Comparison of ENCODE assay signal across 13 cellular contexts in genomic region chr10:95508730-95509129, GRCh38. TPM values are rescaled to one million over a fixed set of nuclear protein-coding genes. Genes with fewer than 3 reads are reported as not detected.
A peak's percentile ranks its signal among the peaks of the same experiment; 100 is the strongest.
DNase-seq lines count a peak whose midpoint lies in the region; ATAC-seq and TF ChIP-seq lines count a peak whose summit lies in the region.
"Had no signal": no experiment of that assay in that cellular context is flagged by ENCODE, and none has a peak within 500 bp of the region (broad histone marks: within the 10 kb centered on the region; RNA-seq: fewer than 3 reads in every experiment).

No MANE protein-coding gene starts in this region.

- peak in 2 of 4 donors; percentile 62 to 81 for TF ChIP-seq EP300 in sigmoid colon (IDR thresholded peaks at IDR 0.05)

- TF ChIP-seq CTCF in colonic mucosa (IDR thresholded peaks at IDR 0.05) (no peak), sigmoid colon (IDR thresholded peaks at IDR 0.05) (no peak)

- H3K4me1 Mint-ChIP-seq in natural killer cell treated with Interleukin-12 subunit alpha and Interleukin-12 subunit beta and Interleukin-15 and Interleukin-18, amount 100 ng/mL, for 72 hours (ENCODE audit: low read depth in 2 of 2) = no peaks in the 10 kb centered on the region

- intact Hi-C loops in colonic mucosa (cut with DNase I) (no loop called here), sigmoid colon (cut with DNase I) (no loop called here)

- peak overlapping the region; percentile 63 for H3K4me2 ChIP-seq in GM23248 (ENCODE audit: unreplicated experiment)

- H3K36me3 Mint-ChIP-seq in natural killer cell treated with Interleukin-12 subunit alpha and Interleukin-12 subunit beta and Interleukin-15 and Interleukin-18, amount 100 ng/mL, for 72 hours = no peaks in the 10 kb centered on the region

- peaks cover 22% of the 10 kb centered on the region for H3K4me1 ChIP-seq in GM23248 (ENCODE audit: insufficient read depth)
- H3K4me1 ChIP-seq in colonic mucosa = no peaks in the 10 kb centered on the region
- H3K4me1 ChIP-seq in sigmoid colon = peaks cover 0 to 99% (median 96%) of the 10 kb centered on the region in 4 donors

- peak; percentile 71 for DNase-seq in GM23248
- no peak for DNase-seq in colonic mucosa
- DNase-seq in sigmoid colon = no peak
- no peak for DNase-seq in HK-2 (ENCODE audit: unreplicated experiment)
- no peak for DNase-seq in natural killer cell treated with Interleukin-12 subunit alpha and Interleukin-12 subunit beta and Interleukin-15 and Interleukin-18, amount 100 ng/mL, for 72 hours (ENCODE audit: low spot score)
- DNase-seq: activated CD4-positive, CD25-positive, alpha-beta regulatory T cell; MM.1S; NCI-H510A; SHP77 had no signal

- H3K9me2 ChIP-seq in GM23248 (ENCODE audit: insufficient read depth) = no peaks in the 10 kb centered on the region

- H3F3A ChIP-seq in GM23248 (ENCODE audit: insufficient read depth) = peaks cover 7% of the 10 kb centered on the region; the same call in 1 of the 2 replicates

- in situ Hi-C loops in GM23248 (cut with MboI) = no loop called here

- H3K9me3 Mint-ChIP-seq in natural killer cell treated with Interleukin-12 subunit alpha and Interleukin-12 subunit beta and Interleukin-15 and Interleukin-18, amount 100 ng/mL, for 72 hours = no peaks in the 10 kb centered on the region
- H3K9me3 Mint-ChIP-seq: dendritic cell treated with granulocyte-macrophage colony-stimulating factor and Interleukin-4, amounts not matched to agents 40 ng/mL and 50 ng/mL, for 4 days had no signal

- H3K79me2 ChIP-seq in GM23248 (ENCODE audit: insufficient read depth) = no peaks in the 10 kb centered on the region

- no peaks in the 10 kb centered on the region for H3K27me3 ChIP-seq in GM23248 (replicated peaks; ENCODE audit: insufficient read depth)
- H3K27me3 ChIP-seq in colonic mucosa = no peaks in the 10 kb centered on the region
- H3K27me3 ChIP-seq in layer of hippocampus (ENCODE audit: control insufficient read depth, insufficient read depth, low read length) = no peaks in the 10 kb centered on the region
- no peaks in the 10 kb centered on the region for H3K27me3 ChIP-seq in sigmoid colon

- H3K27ac ChIP-seq in GM23248 (peak overlapping the region; percentile 51), colonic mucosa (peak overlapping the region; percentile 39), layer of hippocampus (ENCODE audit: low read depth, low read length) (peak overlapping the region; percentile 64), sigmoid colon (peak overlapping the region; percentile 93 to 98 (median 96))

- H3K9ac ChIP-seq in GM23248 (peak overlapping the region; percentile 28; the same call in 1 of the 2 replicates), colonic mucosa (ENCODE audit: low read depth in 2 of 2, low read length in 2 of 2) (no peak overlapping the region)

- peaks cover 8 to 13% of the 10 kb centered on the region in 2 donors for H3K27me3 Mint-ChIP-seq in natural killer cell treated with Interleukin-12 subunit alpha and Interleukin-12 subunit beta and Interleukin-15 and Interleukin-18, amount 100 ng/mL, for 72 hours
- H3K27me3 Mint-ChIP-seq: dendritic cell treated with granulocyte-macrophage colony-stimulating factor and Interleukin-4, amounts not matched to agents 40 ng/mL and 50 ng/mL, for 4 days had no signal

- H3K36me3 ChIP-seq in GM23248 (ENCODE audit: low read depth) = no peaks in the 10 kb centered on the region
- H3K36me3 ChIP-seq in colonic mucosa = no peaks in the 10 kb centered on the region
- no peaks in the 10 kb centered on the region for H3K36me3 ChIP-seq in sigmoid colon

- 0 to 3% methylated on average over 3 of the region's 3 CpGs for WGBS in GM23248 (ENCODE audit: low coverage in 1 of 2, low lambda C conversion rate in 2 of 2, missing lambda C conversion rate in 2 of 2), 2 experiments
- 26 to 57% methylated on average over 3 of the region's 3 CpGs for WGBS in sigmoid colon, 2 donors

- H3K9me3 ChIP-seq in GM23248 (ENCODE audit: low read depth) = no peaks in the 10 kb centered on the region
- no peaks in the 10 kb centered on the region for H3K9me3 ChIP-seq in colonic mucosa
- H3K9me3 ChIP-seq in sigmoid colon = no peaks in the 10 kb centered on the region

- ATAC-seq in GM21381 (IDR thresholded peaks at IDR 0.05; ENCODE audit: unreplicated experiment) = no peak
- no peak for ATAC-seq in GM19023 (IDR thresholded peaks at IDR 0.05; ENCODE audit: unreplicated experiment)
- no peak for ATAC-seq in natural killer cell treated with Interleukin-12 subunit alpha and Interleukin-12 subunit beta and Interleukin-15 and Interleukin-18, amount 100 ng/mL, for 72 hours

- H3K4me3 Mint-ChIP-seq in natural killer cell treated with Interleukin-12 subunit alpha and Interleukin-12 subunit beta and Interleukin-15 and Interleukin-18, amount 100 ng/mL, for 72 hours = no peak overlapping the region
- H3K4me3 Mint-ChIP-seq: dendritic cell treated with granulocyte-macrophage colony-stimulating factor and Interleukin-4, amounts not matched to agents 40 ng/mL and 50 ng/mL, for 4 days had no signal

- H3K4me3 ChIP-seq in GM23248 (peak overlapping the region; percentile 48), colonic mucosa (no peak overlapping the region), sigmoid colon (peak overlapping the region in 2 of 4 donors; percentile 8 to 22)

- H4K20me1 ChIP-seq in GM23248 (ENCODE audit: insufficient read depth) = no peaks in the 10 kb centered on the region

- no peak overlapping the region for H3K27ac Mint-ChIP-seq in natural killer cell treated with Interleukin-12 subunit alpha and Interleukin-12 subunit beta and Interleukin-15 and Interleukin-18, amount 100 ng/mL, for 72 hours
- H3K27ac Mint-ChIP-seq: dendritic cell treated with granulocyte-macrophage colony-stimulating factor and Interleukin-4, amounts not matched to agents 40 ng/mL and 50 ng/mL, for 4 days had no signal

- TF ChIP-seq POLR2A in sigmoid colon (IDR thresholded peaks at IDR 0.05) = no peak

- H2AFZ ChIP-seq in GM23248 = peak overlapping the region; percentile 63

RNA-seq across cellular contexts. Expression of gene SORBS1, which starts 52.4 kb away (rescaled TPM):
- total RNA-seq in GM23248 (2014; rRNA removed; shearing (Covaris generic)) = 0.13 and 1.2 TPM in 2 replicates
- polyA plus RNA-seq in GM23248 (2016; fragmentation: Nextera tagmentation; extraction: Ambion mirVana) (0.65 and 1.3 TPM in 2 replicates), sigmoid colon (10 to 100 TPM in 2 of 3 donors, 1 to 10 TPM in 1; 8.1 to 56.2 (median 19.2) TPM)
- total RNA-seq in colonic mucosa (100 to 1,000 TPM in 1 of 2 donors, 10 to 100 TPM in 1; 17.6 to 150 TPM), sigmoid colon (1,000 to 10,000 TPM in 2 of 4 donors, 100 to 1,000 TPM in 2; 664 to 1,403 (median 979) TPM)
- 1 to 10 TPM; 1.4 to 1.6 TPM for total RNA-seq in natural killer cell treated with Interleukin-12 subunit alpha and Interleukin-12 subunit beta and Interleukin-15 and Interleukin-18, amount 100 ng/mL, for 72 hours

Comparison
In these comparisons a context has a peak if more than half of its experiments do, and no peak if none do; other contexts are left out.
1. H3K27ac ChIP-seq: peak in every context shown above with its lines; median percentile 96 in sigmoid colon; 64 in layer of hippocampus; 51 in GM23248; 39 in colonic mucosa.